25 cellular contexts compared by ENCODE assay signal in genomic region chr10:6047326-6047611, GRCh38. TPM values are rescaled to one million over a fixed set of nuclear protein-coding genes. Genes with fewer than 3 reads are reported as not detected.
DNase-seq lines count a peak whose midpoint lies in the region; ATAC-seq and TF ChIP-seq lines count a peak whose summit lies in the region.
"Had no signal": no experiment of that assay in that cellular context is flagged by ENCODE, and none has a peak within 500 bp of the region (broad histone marks: within the 10 kb centered on the region; RNA-seq: fewer than 3 reads in every experiment).

No MANE protein-coding gene starts in this region.

- H3K36me3 ChIP-seq in CD4-positive, alpha-beta memory T cell (ENCODE audit: insufficient read depth, low read length): no peaks in the 10 kb centered on the region
- no peaks in the 10 kb centered on the region for H3K36me3 ChIP-seq in spleen
- H3K36me3 ChIP-seq in GM23248 (ENCODE audit: low read depth): no peaks in the 10 kb centered on the region
- H3K36me3 ChIP-seq: ascending aorta, Peyer's patch had no signal

- peak overlapping the region; percentile 57 for H3K4me3 Mint-ChIP-seq in activated CD8-positive, alpha-beta memory T cell treated with anti-CD3 and anti-CD28 coated beads, Interleukin-2, amount 10 ng/mL, durations not matched to agents 7 days and 5 days
- H3K4me3 Mint-ChIP-seq in CD4-positive, alpha-beta memory T cell: peak overlapping the region in 3 of 8 donors; percentile 42 to 80 (median 55)
- H3K4me3 Mint-ChIP-seq in activated T-cell treated with anti-CD3 and anti-CD28 coated beads, Interleukin-2, amount 50 U/mL, for 72 hours: peak overlapping the region; percentile 81 to 94
- H3K4me3 Mint-ChIP-seq in naive B cell: no peak overlapping the region
- H3K4me3 Mint-ChIP-seq: type B pancreatic cell had no signal

- CTCF ChIA-PET in activated CD8-positive, alpha-beta memory T cell treated with anti-CD3 and anti-CD28 coated beads, Interleukin-2, amount 10 ng/mL, durations not matched to agents 7 days and 5 days (lab: Charles Lee): interaction anchor here (1.2 kb wide), 1 partner anchor 42 kb away, joined by 4 read pairs; no protein-coding TSS in a partner anchor
- CTCF ChIA-PET in CD4-positive, alpha-beta memory T cell (lab: Charles Lee; ENCODE audit: partially characterized antibody): interaction anchor here (6.5 to 8.7 kb wide), 2 partner anchors 33 to 40 kb away, joined by 84 to 106 read pairs; no protein-coding TSS in a partner anchor

- H3K9me3 Mint-ChIP-seq in activated CD8-positive, alpha-beta memory T cell treated with anti-CD3 and anti-CD28 coated beads, Interleukin-2, amount 10 ng/mL, durations not matched to agents 7 days and 5 days (ENCODE audit: low read depth): no peaks in the 10 kb centered on the region
- H3K9me3 Mint-ChIP-seq in CD4-positive, alpha-beta memory T cell: no peaks in the 10 kb centered on the region
- no peaks in the 10 kb centered on the region for H3K9me3 Mint-ChIP-seq in activated T-cell treated with anti-CD3 and anti-CD28 coated beads, Interleukin-2, amount 50 U/mL, for 72 hours
- H3K9me3 Mint-ChIP-seq in naive B cell: no peaks in the 10 kb centered on the region
- H3K9me3 Mint-ChIP-seq: type B pancreatic cell had no signal

- WGBS in spleen, 5 donors: 82 to 91% (median 84%) methylated on average over 8 to 9 of the region's 9 CpGs
- WGBS in GM23248 (ENCODE audit: low coverage in 1 of 2, low lambda C conversion rate in 2 of 2, missing lambda C conversion rate in 2 of 2), 2 experiments: 72 to 76% methylated on average over 9 of the region's 9 CpGs

- H3K4me1 ChIP-seq in CD4-positive, alpha-beta memory T cell (ENCODE audit: insufficient read depth, low read length): peaks cover 88% of the 10 kb centered on the region
- peaks cover 36 to 88% (median 58%) of the 10 kb centered on the region in 6 donors for H3K4me1 ChIP-seq in spleen
- no peaks in the 10 kb centered on the region for H3K4me1 ChIP-seq in GM23248 (ENCODE audit: insufficient read depth)

- H3K4me2 ChIP-seq in GM23248 (ENCODE audit: unreplicated experiment): no peak overlapping the region

- intact Hi-C loops in CD4-positive, alpha-beta memory T cell (cut with micrococcal nuclease): no loop called here
- intact Hi-C loops in spleen (cut with DNase I; ENCODE audit: low total_unique reads): no loop called here

- no peaks in the 10 kb centered on the region for H3K27me3 Mint-ChIP-seq in activated CD8-positive, alpha-beta memory T cell treated with anti-CD3 and anti-CD28 coated beads, Interleukin-2, amount 10 ng/mL, durations not matched to agents 7 days and 5 days
- no peaks in the 10 kb centered on the region for H3K27me3 Mint-ChIP-seq in CD4-positive, alpha-beta memory T cell
- no peaks in the 10 kb centered on the region for H3K27me3 Mint-ChIP-seq in activated T-cell treated with anti-CD3 and anti-CD28 coated beads, Interleukin-2, amount 50 U/mL, for 72 hours (ENCODE audit: low read depth)
- no peaks in the 10 kb centered on the region for H3K27me3 Mint-ChIP-seq in naive B cell

- no peaks in the 10 kb centered on the region for H4K20me1 ChIP-seq in GM23248 (ENCODE audit: insufficient read depth)

- H3K4me3 ChIP-seq in CD4-positive, alpha-beta memory T cell (ENCODE audit: low read length in 2 of 2): no peak overlapping the region
- H3K4me3 ChIP-seq in spleen (no peak overlapping the region), GM23248 (no peak overlapping the region)
- H3K4me3 ChIP-seq: ascending aorta, Peyer's patch had no signal

- no peak for TF ChIP-seq CTCF in spleen (IDR thresholded peaks at IDR 0.05 in 8 of 11, conservative IDR thresholded peaks at IDR 0.05 in 3 of 11)

- H3F3A ChIP-seq in GM23248 (ENCODE audit: insufficient read depth): no peaks in the 10 kb centered on the region

- H3K9ac ChIP-seq in GM23248: no peak overlapping the region

- POLR2A ChIA-PET in CD4-positive, alpha-beta memory T cell (lab: Charles Lee; ENCODE audit: partially characterized antibody): interaction anchor here (0.9 to 10.0 kb wide), 3 partner anchors 10 to 39 kb away, joined by 3 to 169 read pairs (median 5); no protein-coding TSS in a partner anchor

- H3K27me3 ChIP-seq in CD4-positive, alpha-beta memory T cell (ENCODE audit: insufficient read depth, low read length): no peaks in the 10 kb centered on the region
- H3K27me3 ChIP-seq in spleen (replicated peaks in 1 of 7): no peaks in the 10 kb centered on the region
- peaks cover 7% of the 10 kb centered on the region; the same call in 1 of the 2 replicates for H3K27me3 ChIP-seq in GM23248 (replicated peaks; ENCODE audit: insufficient read depth)
- H3K27me3 ChIP-seq: ascending aorta, Peyer's patch had no signal

- no peaks in the 10 kb centered on the region for H3K9me2 ChIP-seq in GM23248 (ENCODE audit: insufficient read depth)

- no peak overlapping the region for H2AFZ ChIP-seq in GM23248

- in situ Hi-C loops in GM23248 (cut with MboI): no loop called here

- no peak for ATAC-seq in activated CD8-positive, alpha-beta memory T cell treated with anti-CD3 and anti-CD28 coated beads, Interleukin-2, amount 10 ng/mL, durations not matched to agents 7 days and 5 days
- no peak for ATAC-seq in activated T-cell treated with anti-CD3 and anti-CD28 coated beads, Interleukin-2, amount 50 U/mL, for 72 hours (replicated peaks in 1 of 2)
- no peak for ATAC-seq in naive B cell (ENCODE audit: low read depth in 2 of 2)
- ATAC-seq: HCT116 had no signal

- H3K4me1 Mint-ChIP-seq in activated CD8-positive, alpha-beta memory T cell treated with anti-CD3 and anti-CD28 coated beads, Interleukin-2, amount 10 ng/mL, durations not matched to agents 7 days and 5 days: peaks cover 89% of the 10 kb centered on the region
- peaks cover 55 to 97% (median 80%) of the 10 kb centered on the region in 4 donors for H3K4me1 Mint-ChIP-seq in CD4-positive, alpha-beta memory T cell
- H3K4me1 Mint-ChIP-seq in activated T-cell treated with anti-CD3 and anti-CD28 coated beads, Interleukin-2, amount 50 U/mL, for 72 hours (ENCODE audit: low read depth): peaks cover 94% of the 10 kb centered on the region
- H3K4me1 Mint-ChIP-seq in naive B cell: peaks cover 64 to 82% (median 77%) of the 10 kb centered on the region in 3 donors

- H3K27ac Mint-ChIP-seq in activated CD8-positive, alpha-beta memory T cell treated with anti-CD3 and anti-CD28 coated beads, Interleukin-2, amount 10 ng/mL, durations not matched to agents 7 days and 5 days: peak overlapping the region; percentile 81
- H3K27ac Mint-ChIP-seq in CD4-positive, alpha-beta memory T cell: peak overlapping the region in 4 of 7 donors; percentile 35 to 84 (median 54)
- H3K27ac Mint-ChIP-seq in activated T-cell treated with anti-CD3 and anti-CD28 coated beads, Interleukin-2, amount 50 U/mL, for 72 hours: peak overlapping the region; percentile 99
- H3K27ac Mint-ChIP-seq in naive B cell: peak overlapping the region in 5 of 6 donors; percentile 21 to 88 (median 83)
- H3K27ac Mint-ChIP-seq: type B pancreatic cell had no signal

- no peak overlapping the region for H3K27ac ChIP-seq in CD4-positive, alpha-beta memory T cell (ENCODE audit: low read depth, low read length)
- H3K27ac ChIP-seq in spleen (peak overlapping the region in 1 of 8 donors; percentile 70), GM23248 (no peak overlapping the region)
- H3K27ac ChIP-seq: ascending aorta, C4-2B had no signal

- no peaks in the 10 kb centered on the region for H3K9me3 ChIP-seq in CD4-positive, alpha-beta memory T cell (ENCODE audit: control insufficient read depth in 1 of 2, low read length in 2 of 2)
- H3K9me3 ChIP-seq in spleen (no peaks in the 10 kb centered on the region), GM23248 (ENCODE audit: low read depth) (no peaks in the 10 kb centered on the region)
- H3K9me3 ChIP-seq: ascending aorta, Peyer's patch had no signal

- DNase-seq in activated CD8-positive, alpha-beta memory T cell treated with anti-CD3 and anti-CD28 coated beads, Interleukin-2, amount 10 ng/mL, durations not matched to agents 7 days and 5 days: peak; percentile 41
- DNase-seq in activated CD8-positive, alpha-beta memory T cell treated with anti-CD3 and anti-CD28 coated beads, Interleukin-2, amount 50 U/mL, for 48 hours: no peak
- no peak for DNase-seq in CD4-positive, alpha-beta memory T cell
- DNase-seq in activated T-cell treated with anti-CD3 and anti-CD28 coated beads, Interleukin-2, amount 50 U/mL, for 72 hours: no peak
- DNase-seq in naive B cell (no peak), NAMALWA (ENCODE audit: low spot score) (no peak), spleen (no peak), GM23248 (no peak)
- DNase-seq: central memory CD4-positive, alpha-beta T cell; kidney glomerular epithelial cell; mammary epithelial cell; NCI-H1436; NCI-H510A treated with DMSO at 0.1 percent for 48 hours; NK-92 treated with Interleukin-12 subunit alpha and Interleukin-12 subunit beta, amount 100 ng/mL, for 24 hours; occipital lobe; small intestine; stimulated activated CD4-positive, alpha-beta T cell treated with anti-CD3 and anti-CD28 coated beads, Interleukin-2, amount 100 ng/mL, for 48 hours had no signal

- peaks cover 81% of the 10 kb centered on the region for H3K36me3 Mint-ChIP-seq in activated CD8-positive, alpha-beta memory T cell treated with anti-CD3 and anti-CD28 coated beads, Interleukin-2, amount 10 ng/mL, durations not matched to agents 7 days and 5 days
- peaks cover 8 to 28% of the 10 kb centered on the region in 2 donors for H3K36me3 Mint-ChIP-seq in CD4-positive, alpha-beta memory T cell
- peaks cover 40 to 70% of the 10 kb centered on the region in 2 donors for H3K36me3 Mint-ChIP-seq in activated T-cell treated with anti-CD3 and anti-CD28 coated beads, Interleukin-2, amount 50 U/mL, for 72 hours (ENCODE audit: insufficient read depth in 2 of 2)
- H3K36me3 Mint-ChIP-seq in naive B cell: no peaks in the 10 kb centered on the region
- H3K36me3 Mint-ChIP-seq: type B pancreatic cell had no signal

- H3K79me2 ChIP-seq in GM23248 (ENCODE audit: insufficient read depth): no peaks in the 10 kb centered on the region

- TF ChIP-seq POLR2A in spleen (IDR thresholded peaks at IDR 0.05): no peak

RNA-seq across cellular contexts. Expression of gene IL2RA, which starts 14.9 kb away (rescaled TPM):
- total RNA-seq in activated CD8-positive, alpha-beta memory T cell treated with anti-CD3 and anti-CD28 coated beads, Interleukin-2, amount 10 ng/mL, durations not matched to agents 7 days and 5 days: 100 to 1,000 TPM; 302 to 832 TPM
- total RNA-seq in CD4-positive, alpha-beta memory T cell: 10 to 100 TPM; 15.1 to 17.1 TPM
- polyA plus RNA-seq in CD4-positive, alpha-beta memory T cell: 10 to 100 TPM; 23.7 to 29.9 TPM
- total RNA-seq in activated T-cell treated with anti-CD3 and anti-CD28 coated beads, Interleukin-2, amount 50 U/mL, for 72 hours: 1,000 to 10,000 TPM in 1 of 2 donors, 100 to 1,000 TPM in 1; 848 to 1,110 TPM
- polyA plus RNA-seq in naive B cell (ENCODE audit: low read depth in 6 of 6) (1 to 10 TPM; 1.8 to 9.2 (median 4.7) TPM), spleen (1 to 10 TPM; 5.0 to 9.7 (median 5.6) TPM), GM23248 (2016; fragmentation: Nextera tagmentation; extraction: Ambion mirVana) (not detected in 2 replicates)
- total RNA-seq in spleen: 10 to 100 TPM in 5 of 7 donors, 1 to 10 TPM in 2; 3.5 to 78.7 (median 22.8) TPM
- total RNA-seq in GM23248 (2014; rRNA removed; shearing (Covaris generic)): not detected in 2 replicates
- total RNA-seq: ascending aorta, dermis microvascular lymphatic vessel endothelial cell, M059J, mammary epithelial cell, occipital lobe, renal cortical epithelial cell had no signal
- polyA plus RNA-seq: mammary epithelial cell had no signal

RNA-seq across cellular contexts. Expression of gene RBM17, which starts 41.6 kb away (rescaled TPM):
- 100 to 1,000 TPM; 205 to 267 TPM for total RNA-seq in activated CD8-positive, alpha-beta memory T cell treated with anti-CD3 and anti-CD28 coated beads, Interleukin-2, amount 10 ng/mL, durations not matched to agents 7 days and 5 days
- total RNA-seq in CD4-positive, alpha-beta memory T cell: 100 to 1,000 TPM; 117 to 125 TPM
- 100 to 1,000 TPM in 1 of 2 donors, 10 to 100 TPM in 1; 46.3 to 104 TPM for polyA plus RNA-seq in CD4-positive, alpha-beta memory T cell
- 100 to 1,000 TPM; 156 to 200 TPM for total RNA-seq in activated T-cell treated with anti-CD3 and anti-CD28 coated beads, Interleukin-2, amount 50 U/mL, for 72 hours
- polyA plus RNA-seq in naive B cell (ENCODE audit: low read depth in 6 of 6): 100 to 1,000 TPM in 1 of 6 donors, 10 to 100 TPM in 5; 50.4 to 118 (median 89.6) TPM
- total RNA-seq in spleen: 100 to 1,000 TPM in 6 of 7 donors, 10 to 100 TPM in 1; 93.2 to 140 (median 120) TPM
- 100 to 1,000 TPM in 1 of 3 donors, 10 to 100 TPM in 2; 63.1 to 100 (median 93.5) TPM for polyA plus RNA-seq in spleen
- total RNA-seq in GM23248 (2014; rRNA removed; shearing (Covaris generic)): 24.1 and 35.7 TPM in 2 replicates
- 84.2 and 99.9 TPM in 2 replicates for polyA plus RNA-seq in GM23248 (2016; fragmentation: Nextera tagmentation; extraction: Ambion mirVana)

Comparison
In these comparisons a context has a peak if more than half of its experiments do, and no peak if none do; other contexts are left out.
1. H3K4me3 Mint-ChIP-seq: peak in activated CD8-positive, alpha-beta memory T cell treated with anti-CD3 and anti-CD28 coated beads, Interleukin-2, amount 10 ng/mL, durations not matched to agents 7 days and 5 days (single experiment) and activated T-cell treated with anti-CD3 and anti-CD28 coated beads, Interleukin-2, amount 50 U/mL, for 72 hours (2 of 2); none in naive B cell (0 of 8).
2. Peak in every context shown above with its lines, with median percentiles within 50 percentile points of each other: H3K27ac Mint-ChIP-seq.